Comparison of ENCODE assay signal across 9 cellular contexts in genomic region chr20:21503345-21503744, GRCh38. TPM values are rescaled to one million over a fixed set of nuclear protein-coding genes. Genes with fewer than 3 reads are reported as not detected.
DNase-seq lines count a peak whose midpoint lies in the region; ATAC-seq lines count a peak whose summit lies in the region.
"Had no signal": no experiment of that assay in that cellular context is flagged by ENCODE, and none has a peak within 500 bp of the region (broad histone marks: within the 10 kb centered on the region; RNA-seq: fewer than 3 reads in every experiment).

No MANE protein-coding gene starts in this region.

- H3K9me3 Mint-ChIP-seq in natural killer cell treated with Interleukin-12 subunit alpha and Interleukin-12 subunit beta and Interleukin-15 and Interleukin-18, amount 100 ng/mL, for 72 hours: no peaks in the 10 kb centered on the region

- no peaks in the 10 kb centered on the region for H3K36me3 Mint-ChIP-seq in natural killer cell treated with Interleukin-12 subunit alpha and Interleukin-12 subunit beta and Interleukin-15 and Interleukin-18, amount 100 ng/mL, for 72 hours

- DNase-seq in HS-27A (ENCODE audit: low read depth) (peak; percentile 27), glomerular visceral epithelial cell (ENCODE audit: extremely low spot score) (peak; percentile 91), DMS53 treated with DMSO at 0.1 percent for 48 hours (lab: John Stamatoyannopoulos, UW; ENCODE audit: unreplicated experiment) (no peak), LoVo (ENCODE audit: low spot score) (no peak), GDM1 (lab: John Stamatoyannopoulos, UW) (no peak)
- no peak for DNase-seq in natural killer cell treated with Interleukin-12 subunit alpha and Interleukin-12 subunit beta and Interleukin-15 and Interleukin-18, amount 100 ng/mL, for 72 hours (ENCODE audit: low spot score)

- ATAC-seq in GM18508 (IDR thresholded peaks at IDR 0.05; ENCODE audit: insufficient read depth, unreplicated experiment): peak; percentile 86
- ATAC-seq in GM21723 (IDR thresholded peaks at IDR 0.05; ENCODE audit: unreplicated experiment): peak; percentile 89
- no peak for ATAC-seq in natural killer cell treated with Interleukin-12 subunit alpha and Interleukin-12 subunit beta and Interleukin-15 and Interleukin-18, amount 100 ng/mL, for 72 hours

- H3K4me3 Mint-ChIP-seq in natural killer cell treated with Interleukin-12 subunit alpha and Interleukin-12 subunit beta and Interleukin-15 and Interleukin-18, amount 100 ng/mL, for 72 hours: no peak overlapping the region

- H3K27ac Mint-ChIP-seq in natural killer cell treated with Interleukin-12 subunit alpha and Interleukin-12 subunit beta and Interleukin-15 and Interleukin-18, amount 100 ng/mL, for 72 hours: no peak overlapping the region

- H3K4me1 Mint-ChIP-seq in natural killer cell treated with Interleukin-12 subunit alpha and Interleukin-12 subunit beta and Interleukin-15 and Interleukin-18, amount 100 ng/mL, for 72 hours (ENCODE audit: low read depth in 2 of 2): peaks cover 5 to 6% of the 10 kb centered on the region in 2 donors

- peaks cover 40 to 52% of the 10 kb centered on the region in 2 donors for H3K27me3 Mint-ChIP-seq in natural killer cell treated with Interleukin-12 subunit alpha and Interleukin-12 subunit beta and Interleukin-15 and Interleukin-18, amount 100 ng/mL, for 72 hours

RNA-seq across cellular contexts. Expression of gene NKX2-2, which starts 10.5 kb away (rescaled TPM):
- not detected for total RNA-seq in natural killer cell treated with Interleukin-12 subunit alpha and Interleukin-12 subunit beta and Interleukin-15 and Interleukin-18, amount 100 ng/mL, for 72 hours
- total RNA-seq: lung had no signal

Comparison
In these comparisons a context has a peak if more than half of its experiments do, and no peak if none do; other contexts are left out.
1. ATAC-seq: peak in GM18508 (single experiment) and GM21723 (single experiment); none in natural killer cell treated with Interleukin-12 subunit alpha and Interleukin-12 subunit beta and Interleukin-15 and Interleukin-18, amount 100 ng/mL, for 72 hours (0 of 2).
2. DNase-seq: peak in HS-27A (single experiment) and glomerular visceral epithelial cell (single experiment); none in natural killer cell treated with Interleukin-12 subunit alpha and Interleukin-12 subunit beta and Interleukin-15 and Interleukin-18, amount 100 ng/mL, for 72 hours (single experiment), DMS53 treated with DMSO at 0.1 percent for 48 hours (single experiment), LoVo (single experiment) and GDM1 (single experiment).